ENCODE assay signal across 15 cellular contexts in genomic region chr10:3797750-3798149, GRCh38.
"Had no signal": no experiment of that assay in that cellular context is flagged by ENCODE, and none has a peak within 500 bp of the region (broad histone marks: within the 10 kb centered on the region; RNA-seq: fewer than 3 reads in every experiment).

No MANE protein-coding gene starts in this region.

- H3K27me3 ChIP-seq: adrenal gland, esophagus muscularis mucosa, gastroesophageal sphincter, heart left ventricle, left lung had no signal

- H3K4me3 Mint-ChIP-seq: type B pancreatic cell had no signal

- ATAC-seq: gastroesophageal sphincter, heart left ventricle, left lung had no signal

- H3K27ac ChIP-seq: adrenal gland, esophagus muscularis mucosa, gastroesophageal sphincter, heart left ventricle, left lung had no signal

- H3K36me3 ChIP-seq: adrenal gland, esophagus muscularis mucosa, gastroesophageal sphincter, heart left ventricle, left lung had no signal

- H3K9me3 ChIP-seq: adrenal gland had no signal

- H3K27me3 Mint-ChIP-seq: type B pancreatic cell had no signal

- H3K36me3 Mint-ChIP-seq: type B pancreatic cell had no signal

- H3K4me1 ChIP-seq: adrenal gland, gastroesophageal sphincter had no signal

- H3K4me3 ChIP-seq: adrenal gland, esophagus muscularis mucosa, gastroesophageal sphincter, heart left ventricle, left lung had no signal

- H3K27ac Mint-ChIP-seq: type B pancreatic cell had no signal

- DNase-seq: activated CD4-positive, alpha-beta T cell treated with anti-CD3 and anti-CD28 coated beads, Interleukin-2, amount 50 U/mL, for 1 hour; activated gamma-delta T cell treated with Interleukin-2 at 50 U/mL for 16 hours; adrenal gland; cerebellar nuclear complex; cortex of kidney; effector CD4-positive, alpha-beta T cell; heart left ventricle; left lung; occipital lobe; posterior cingulate gyrus; retina; stimulated activated naive CD4-positive, alpha-beta T cell treated with Interleukin-2 at 50 U/mL for 16 hours had no signal
